In the genomic region with DNA sequence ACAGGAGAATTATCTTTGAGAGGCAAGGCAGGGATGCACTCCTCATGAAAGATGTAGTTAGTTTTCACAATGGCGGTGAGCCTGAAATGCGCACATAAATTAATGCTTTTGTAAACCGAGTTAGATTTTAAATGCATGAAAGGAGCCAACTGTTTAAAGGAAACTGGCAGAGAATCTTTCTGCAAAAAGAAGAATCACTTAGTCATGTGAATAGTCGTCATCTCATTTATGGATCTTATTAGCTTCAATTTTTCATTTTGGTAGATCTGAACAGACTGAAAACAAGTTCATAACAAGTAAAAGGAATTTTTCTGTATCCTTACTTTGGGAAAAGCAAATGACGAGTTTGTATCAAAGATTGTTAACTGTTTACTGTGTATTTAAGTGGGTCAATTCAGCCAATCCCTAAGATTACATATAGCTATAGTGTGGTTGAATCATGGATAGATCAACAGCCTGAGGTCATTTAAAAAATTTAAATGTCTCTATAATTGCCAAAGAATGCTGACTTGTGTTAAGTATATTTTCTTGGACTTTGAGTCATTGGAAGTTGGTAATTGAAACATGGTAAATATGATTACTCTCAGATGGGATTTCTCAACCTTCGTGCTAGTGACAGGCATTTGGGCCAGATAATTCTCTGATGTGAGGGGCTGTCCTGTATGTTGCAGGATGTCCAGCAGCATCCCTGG, we compare ENCODE assay signal across 14 cellular contexts.
"Had no signal": no experiment of that assay in that cellular context is flagged by ENCODE, and none has a peak within 500 bp of the region (broad histone marks: within the 10 kb centered on the region; RNA-seq: fewer than 3 reads in every experiment).

No MANE protein-coding gene starts in this region.

- H3K27me3 ChIP-seq: dorsolateral prefrontal cortex, neutrophil had no signal

- ATAC-seq: left lung; natural killer cell; stimulated activated effector memory CD8-positive, alpha-beta T cell treated with anti-CD3 and anti-CD28 coated beads, Interleukin-12 subunit alpha, Interleukin-12 subunit beta, amount 100 ng/mL, for 72 hours had no signal

- H3K9me3 ChIP-seq: breast epithelium, esophagus muscularis mucosa, left lung, neutrophil had no signal

- H3K4me1 ChIP-seq: breast epithelium, left lung had no signal

- H3K36me3 ChIP-seq: breast epithelium, esophagus muscularis mucosa, left lung, neutrophil had no signal

- DNase-seq: activated CD4-positive, alpha-beta T cell treated with anti-CD3 and anti-CD28 coated beads, Interleukin-2, amount 10 ng/mL, durations not matched to agents 7 days and 5 days; activated naive CD8-positive, alpha-beta T cell treated with anti-CD3 and anti-CD28 coated beads for 36 hours; anterior cingulate cortex; dorsolateral prefrontal cortex; kidney; left lung; natural killer cell; posterior cingulate gyrus; retina had no signal

- H2AFZ ChIP-seq: hepatocyte had no signal

- H3K27ac ChIP-seq: dorsolateral prefrontal cortex, esophagus muscularis mucosa, hepatocyte, left lung, neutrophil had no signal

- H3K79me2 ChIP-seq: hepatocyte had no signal

- H3K4me3 ChIP-seq: breast epithelium, dorsolateral prefrontal cortex, esophagus muscularis mucosa, hepatocyte, left lung had no signal

- H3K4me2 ChIP-seq: hepatocyte had no signal
